16 cellular contexts compared by ENCODE assay signal in genomic region chr9:125180876-125181275, GRCh38. TPM values are rescaled to one million over a fixed set of nuclear protein-coding genes. Genes with fewer than 3 reads are reported as not detected.
A peak's percentile ranks its signal among the peaks of the same experiment; 100 is the strongest.
DNase-seq lines count a peak whose midpoint lies in the region; ATAC-seq and TF ChIP-seq lines count a peak whose summit lies in the region.
"Had no signal": no experiment of that assay in that cellular context is flagged by ENCODE, and none has a peak within 500 bp of the region (broad histone marks: within the 10 kb centered on the region; RNA-seq: fewer than 3 reads in every experiment).

No MANE protein-coding gene starts in this region.

- ATAC-seq in CD8-positive, alpha-beta T cell, result no peak

- DNase-seq in CD8-positive, alpha-beta T cell, result no peak
- DNase-seq in Caco-2 (no peak), endodermal cell (no peak), mesendoderm (no peak), tibial artery (no peak), T1000 (lab: John Stamatoyannopoulos, UW) (no peak), hypothalamus (lab: John Stamatoyannopoulos, UW) (no peak)
- DNase-seq: CD4-positive, CD25-positive, alpha-beta regulatory T cell; H7; NCI-H1048; NCI-H146; NCI-H226; NCI-H526; SIG-M5 had no signal

- H3K23ac ChIP-seq in mesendoderm (ENCODE audit: low read length), result peak overlapping the region; percentile 66

- no peak overlapping the region for H2BK15ac ChIP-seq in mesendoderm (replicated peaks; ENCODE audit: low read depth)

- CTCF ChIA-PET in CD8-positive, alpha-beta T cell (lab: Charles Lee), result no interaction called here
- CTCF ChIA-PET in Caco-2 (lab: Charles Lee), result no interaction called here

- H2AK5ac ChIP-seq in mesendoderm (ENCODE audit: low read length), result no peak overlapping the region

- peak overlapping the region; percentile 29 for H3K27ac Mint-ChIP-seq in CD8-positive, alpha-beta T cell
- H3K27ac Mint-ChIP-seq in Caco-2 (ENCODE audit: unreplicated experiment) (peak overlapping the region; percentile 17), endodermal cell (peak overlapping the region; percentile 16)
- H3K27ac Mint-ChIP-seq: B cell had no signal

- no peak overlapping the region for H3K56ac ChIP-seq in mesendoderm (ENCODE audit: low read length)

- no peak overlapping the region for H3K4me2 ChIP-seq in mesendoderm (ENCODE audit: low read length)
- H3K4me2 ChIP-seq: KMS-11 had no signal

- H3K4me3 Mint-ChIP-seq in CD8-positive, alpha-beta T cell, result no peak overlapping the region
- H3K4me3 Mint-ChIP-seq in Caco-2 (ENCODE audit: unreplicated experiment), result no peak overlapping the region
- no peak overlapping the region for H3K4me3 Mint-ChIP-seq in endodermal cell
- H3K4me3 Mint-ChIP-seq: B cell had no signal

- peaks cover 80% of the 10 kb centered on the region for H3K4me1 Mint-ChIP-seq in CD8-positive, alpha-beta T cell (ENCODE audit: low read depth)
- H3K4me1 Mint-ChIP-seq in Caco-2 (ENCODE audit: low read depth, unreplicated experiment) (peaks cover 29% of the 10 kb centered on the region), endodermal cell (no peaks in the 10 kb centered on the region)

- no peaks in the 10 kb centered on the region for H3K27me3 ChIP-seq in CD8-positive, alpha-beta T cell (ENCODE audit: insufficient read depth, low read length)
- H3K27me3 ChIP-seq in Caco-2 (replicated peaks; ENCODE audit: control insufficient read depth, insufficient read depth, low read length) (no peaks in the 10 kb centered on the region), endodermal cell (ENCODE audit: control insufficient read depth, insufficient read depth, low read length, poor library complexity, severe bottlenecking) (no peaks in the 10 kb centered on the region), mesendoderm (ENCODE audit: insufficient read depth, low read length, poor library complexity) (no peaks in the 10 kb centered on the region), tibial artery (no peaks in the 10 kb centered on the region)

- no peak overlapping the region for H2BK120ac ChIP-seq in mesendoderm (ENCODE audit: low read depth, low read length)

- no peaks in the 10 kb centered on the region for H3K9me3 Mint-ChIP-seq in CD8-positive, alpha-beta T cell
- no peaks in the 10 kb centered on the region for H3K9me3 Mint-ChIP-seq in Caco-2 (ENCODE audit: unreplicated experiment)
- H3K9me3 Mint-ChIP-seq in endodermal cell, result no peaks in the 10 kb centered on the region

- POLR2A ChIA-PET in CD8-positive, alpha-beta T cell (lab: Charles Lee), result no interaction called here
- POLR2A ChIA-PET in Caco-2 (lab: Charles Lee), result no interaction called here

- no peak overlapping the region for H3K4ac ChIP-seq in mesendoderm (ENCODE audit: low read depth, low read length)

- no peak for TF ChIP-seq CTCF in CD8-positive, alpha-beta T cell (IDR thresholded peaks at IDR 0.05)
- no peak for TF ChIP-seq CTCF in Caco-2 (IDR thresholded peaks at IDR 0.05; ENCODE audit: insufficient read depth in 1 of 2, low read depth in 1 of 2, low read length in 1 of 2, severe bottlenecking in 1 of 2, unreplicated experiment in 1 of 2)
- no peak for TF ChIP-seq CTCF in endodermal cell (conservative IDR thresholded peaks at IDR 0.05)
- TF ChIP-seq CTCF in tibial artery (IDR thresholded peaks at IDR 0.05), result no peak

- H3K79me1 ChIP-seq in mesendoderm (ENCODE audit: low read length), result peaks cover 20% of the 10 kb centered on the region

- intact Hi-C loops in CD8-positive, alpha-beta T cell (cut with DNase I, micrococcal nuclease), result loop anchor here in 1 of 2 experiments (10.0 kb wide), 1 partner anchor 406 kb away; the partner anchor contains the start of genes NR6A1 and OLFML2A
- intact Hi-C loops in Caco-2 (cut with micrococcal nuclease; ENCODE audit: unreplicated experiment) (no loop called here), tibial artery (cut with DNase I; ENCODE audit: low total_unique reads) (no loop called here)

- H3K27me3 Mint-ChIP-seq in CD8-positive, alpha-beta T cell (ENCODE audit: low read depth), result no peaks in the 10 kb centered on the region
- H3K27me3 Mint-ChIP-seq in Caco-2 (ENCODE audit: insufficient read depth, unreplicated experiment), result no peaks in the 10 kb centered on the region
- H3K27me3 Mint-ChIP-seq in endodermal cell (ENCODE audit: insufficient read depth), result no peaks in the 10 kb centered on the region
- H3K27me3 Mint-ChIP-seq: B cell; CD4-positive, CD25-positive, alpha-beta regulatory T cell had no signal

- H3K9me3 ChIP-seq in CD8-positive, alpha-beta T cell (ENCODE audit: low read length), result no peaks in the 10 kb centered on the region
- H3K9me3 ChIP-seq in Caco-2 (no peaks in the 10 kb centered on the region), endodermal cell (ENCODE audit: control insufficient read depth, low read length) (peaks cover 8% of the 10 kb centered on the region), tibial artery (no peaks in the 10 kb centered on the region)

- no peak overlapping the region for H4K5ac ChIP-seq in mesendoderm (ENCODE audit: low read length)

- peaks cover 17% of the 10 kb centered on the region for H3K4me1 ChIP-seq in CD8-positive, alpha-beta T cell (ENCODE audit: insufficient read depth, low read length)
- peaks cover 23% of the 10 kb centered on the region for H3K4me1 ChIP-seq in Caco-2
- H3K4me1 ChIP-seq in endodermal cell (ENCODE audit: control insufficient read depth, insufficient read depth, low read length), result no peaks in the 10 kb centered on the region
- no peaks in the 10 kb centered on the region for H3K4me1 ChIP-seq in mesendoderm (ENCODE audit: control insufficient read depth, low read depth, low read length)
- H3K4me1 ChIP-seq in tibial artery, result peaks cover 0 to 70% (median 39%) of the 10 kb centered on the region in 4 donors

- H3K18ac ChIP-seq in mesendoderm (ENCODE audit: low read length), result no peak overlapping the region

- H3K9ac ChIP-seq in endodermal cell (ENCODE audit: extremely low read depth, low read length, poor library complexity, severe bottlenecking), result no peak overlapping the region
- H3K9ac ChIP-seq in mesendoderm (ENCODE audit: low read length), result no peak overlapping the region
- H3K9ac ChIP-seq: KMS-11 had no signal

- no TSS peak for BruUV-seq in Caco-2 (replicated peaks; lab: Mats Ljungman, UMichigan)

- WGBS in endodermal cell (ENCODE audit: insufficient coverage in 1 of 2, insufficient read length in 1 of 2), 2 experiments, result 98 to 99% methylated on average over 9 of the region's 9 CpGs
- WGBS in mesendoderm (ENCODE audit: extremely low coverage, insufficient coverage, low lambda C conversion rate), result no CpG with 5 or more reads among the region's 9 CpGs

- H3K27ac ChIP-seq in CD8-positive, alpha-beta T cell (ENCODE audit: low read depth, low read length), result no peak overlapping the region
- H3K27ac ChIP-seq in endodermal cell (ENCODE audit: low read depth, low read length) (no peak overlapping the region), mesendoderm (ENCODE audit: low read depth, low read length) (no peak overlapping the region), tibial artery (no peak overlapping the region)
- H3K27ac ChIP-seq: KMS-11 had no signal

- H3K79me2 ChIP-seq in mesendoderm (ENCODE audit: control insufficient read depth, insufficient read depth, low read length), result peaks cover 52% of the 10 kb centered on the region

- no peaks in the 10 kb centered on the region for H3K36me3 ChIP-seq in CD8-positive, alpha-beta T cell (ENCODE audit: insufficient read depth, low read length)
- H3K36me3 ChIP-seq in Caco-2 (ENCODE audit: control insufficient read depth, insufficient read depth, low read length) (no peaks in the 10 kb centered on the region), endodermal cell (ENCODE audit: control insufficient read depth, insufficient read depth, low read length) (peaks cover 27% of the 10 kb centered on the region), mesendoderm (ENCODE audit: control insufficient read depth, insufficient read depth, low read length) (no peaks in the 10 kb centered on the region), tibial artery (no peaks in the 10 kb centered on the region)

- H4K8ac ChIP-seq in mesendoderm (ENCODE audit: low read depth, low read length), result no peak overlapping the region

- peaks cover 55% of the 10 kb centered on the region for H3K36me3 Mint-ChIP-seq in CD8-positive, alpha-beta T cell
- H3K36me3 Mint-ChIP-seq in Caco-2 (ENCODE audit: insufficient read depth, unreplicated experiment) (peaks cover 26% of the 10 kb centered on the region), endodermal cell (ENCODE audit: low read depth) (peaks cover 14% of the 10 kb centered on the region)

- no peak overlapping the region for H3K4me3 ChIP-seq in CD8-positive, alpha-beta T cell (ENCODE audit: low read depth, low read length)
- H3K4me3 ChIP-seq in Caco-2 (ENCODE audit: low read depth, low read length) (no peak overlapping the region), endodermal cell (ENCODE audit: low read length) (no peak overlapping the region), mesendoderm (ENCODE audit: low read length) (no peak overlapping the region), tibial artery (no peak overlapping the region)

- H2BK5ac ChIP-seq in mesendoderm (ENCODE audit: low read length), result no peak overlapping the region

RNA-seq across cellular contexts. Expression of gene PPP6C, which starts 8.7 kb away (rescaled TPM):
- 10 to 100 TPM; 37.8 to 38.3 TPM for total RNA-seq in CD8-positive, alpha-beta T cell
- total RNA-seq in Caco-2 (2022), result 37.4 and 41.2 TPM in 2 replicates
- total RNA-seq in endodermal cell, result 10 to 100 TPM; 38.2 to 49.6 TPM
- polyA plus RNA-seq in endodermal cell (2013, experiment 1 of 2), result 31.8 TPM
- 29.4 TPM for polyA plus RNA-seq in endodermal cell (2013, experiment 2 of 2)
- 36.8 TPM for polyA plus RNA-seq in mesendoderm (2013, experiment 1 of 2)
- 35.6 TPM for polyA plus RNA-seq in mesendoderm (2013, experiment 2 of 2)

RNA-seq across cellular contexts. Expression of gene RABEPK, which starts 19.5 kb away (rescaled TPM):
- 1 to 10 TPM; 6.2 to 6.9 TPM for total RNA-seq in CD8-positive, alpha-beta T cell
- total RNA-seq in Caco-2 (2022) (28.1 and 28.4 TPM in 2 replicates), endodermal cell (10 to 100 TPM; 19.3 to 19.7 TPM)
- 19.6 TPM for polyA plus RNA-seq in endodermal cell (2013, experiment 1 of 2)
- 18.7 TPM for polyA plus RNA-seq in endodermal cell (2013, experiment 2 of 2)
- polyA plus RNA-seq in mesendoderm (2013, experiment 1 of 2), result 31.5 TPM
- 32.7 TPM for polyA plus RNA-seq in mesendoderm (2013, experiment 2 of 2)

RNA-seq across cellular contexts. Expression of gene SCAI, which starts 37.5 kb away (rescaled TPM):
- total RNA-seq in CD8-positive, alpha-beta T cell, result 1 to 10 TPM; 5.7 to 6.3 TPM
- total RNA-seq in Caco-2 (2022) (10.1 and 13.0 TPM in 2 replicates), endodermal cell (10 to 100 TPM; 22.9 to 34.7 TPM)
- polyA plus RNA-seq in endodermal cell (2013, experiment 1 of 2), result 10.9 TPM
- polyA plus RNA-seq in endodermal cell (2013, experiment 2 of 2), result 12.0 TPM
- polyA plus RNA-seq in mesendoderm (2013, experiment 1 of 2), result 7.3 TPM
- polyA plus RNA-seq in mesendoderm (2013, experiment 2 of 2), result 7.8 TPM
